In genomic region chr2:215952860-215953637, GRCh38 we compare ENCODE assay signal across 13 cellular contexts.
"Had no signal": no experiment of that assay in that cellular context is flagged by ENCODE, and none has a peak within 500 bp of the region (broad histone marks: within the 10 kb centered on the region; RNA-seq: fewer than 3 reads in every experiment).

No MANE protein-coding gene starts in this region.

- H3K4me1 ChIP-seq: psoas muscle, suprapubic skin, thyroid gland, uterus had no signal

- DNase-seq: effector memory CD4-positive, alpha-beta T cell; foreskin fibroblast; immature natural killer cell; left ventricle myocardium superior; naive thymus-derived CD8-positive, alpha-beta T cell; psoas muscle; retina; stimulated activated naive CD4-positive, alpha-beta T cell treated with Interleukin-2 at 50 U/mL for 16 hours; thyroid gland; uterus had no signal

- H3K9me3 ChIP-seq: neutrophil, psoas muscle, suprapubic skin, thyroid gland, uterus had no signal

- H3K36me3 ChIP-seq: neutrophil, suprapubic skin, thyroid gland, uterus had no signal

- H3K27me3 ChIP-seq: neutrophil, suprapubic skin, thyroid gland, uterus had no signal

- FAIRE-seq: endometrium had no signal

- H3K4me3 ChIP-seq: psoas muscle, suprapubic skin, thyroid gland, uterus had no signal

- H3K27ac ChIP-seq: neutrophil, psoas muscle, suprapubic skin, thyroid gland, uterus had no signal
